ENCODE assay signal across 13 cellular contexts in genomic region chr1:119323216-119323982, GRCh38. TPM values are rescaled to one million over a fixed set of nuclear protein-coding genes. Genes with fewer than 3 reads are reported as not detected.
DNase-seq lines count a peak whose midpoint lies in the region; ATAC-seq and TF ChIP-seq lines count a peak whose summit lies in the region.
"Had no signal": no experiment of that assay in that cellular context is flagged by ENCODE, and none has a peak within 500 bp of the region (broad histone marks: within the 10 kb centered on the region; RNA-seq: fewer than 3 reads in every experiment).

No MANE protein-coding gene starts in this region.

- peak; percentile 73 for ATAC-seq in activated CD8-positive, alpha-beta memory T cell treated with anti-CD3 and anti-CD28 coated beads, Interleukin-2, amount 10 ng/mL, durations not matched to agents 7 days and 5 days
- ATAC-seq in HG02588 (IDR thresholded peaks at IDR 0.05; ENCODE audit: unreplicated experiment) = peak; percentile 85
- peak; percentile 89 for ATAC-seq in HG03565 (IDR thresholded peaks at IDR 0.05; ENCODE audit: unreplicated experiment)
- ATAC-seq in stimulated activated memory B cell treated with anti-CD40 and anti-IgM and Interleukin-4, amounts not matched to agents 10 μg/mL and 1 μg/mL and 100 μg/mL, for 72 hours = peak; percentile 94
- ATAC-seq: lower lobe of right lung, SK-N-SH treated with all-trans-retinoic acid at 6 μM for 48 hours had no signal

- no peak for TF ChIP-seq CTCF in endothelial cell (IDR thresholded peaks at IDR 0.05; ENCODE audit: unreplicated experiment)

- no peaks in the 10 kb centered on the region for H3K36me3 Mint-ChIP-seq in activated CD8-positive, alpha-beta memory T cell treated with anti-CD3 and anti-CD28 coated beads, Interleukin-2, amount 10 ng/mL, durations not matched to agents 7 days and 5 days
- no peaks in the 10 kb centered on the region for H3K36me3 Mint-ChIP-seq in stimulated activated memory B cell treated with anti-CD40 and anti-IgM and Interleukin-4, amounts not matched to agents 10 μg/mL and 1 μg/mL and 100 μg/mL, for 72 hours
- H3K36me3 Mint-ChIP-seq in endothelial cell (ENCODE audit: low read depth, unreplicated experiment) = no peaks in the 10 kb centered on the region
- H3K36me3 Mint-ChIP-seq: type B pancreatic cell had no signal

- peak; percentile 71 for DNase-seq in activated CD8-positive, alpha-beta memory T cell treated with anti-CD3 and anti-CD28 coated beads, Interleukin-2, amount 10 ng/mL, durations not matched to agents 7 days and 5 days
- DNase-seq in activated CD8-positive, alpha-beta memory T cell treated with anti-CD3 and anti-CD28 coated beads, Interleukin-2, amount 50 U/mL, for 48 hours = no peak
- no peak for DNase-seq in NCI-H146 (lab: John Stamatoyannopoulos, UW)
- DNase-seq in endothelial cell (ENCODE audit: low spot score) = no peak
- DNase-seq in NCI-H1436 treated with DMSO at 0.1 percent for 48 hours (lab: John Stamatoyannopoulos, UW) = no peak
- DNase-seq: 8988T, erythroblast, lower lobe of right lung had no signal

- H3K4me1 Mint-ChIP-seq in activated CD8-positive, alpha-beta memory T cell treated with anti-CD3 and anti-CD28 coated beads, Interleukin-2, amount 10 ng/mL, durations not matched to agents 7 days and 5 days = peaks cover 21% of the 10 kb centered on the region
- peaks cover 28% of the 10 kb centered on the region for H3K4me1 Mint-ChIP-seq in stimulated activated memory B cell treated with anti-CD40 and anti-IgM and Interleukin-4, amounts not matched to agents 10 μg/mL and 1 μg/mL and 100 μg/mL, for 72 hours
- peaks cover 6% of the 10 kb centered on the region for H3K4me1 Mint-ChIP-seq in endothelial cell (ENCODE audit: unreplicated experiment)

- peaks cover 25% of the 10 kb centered on the region for H3K27me3 Mint-ChIP-seq in activated CD8-positive, alpha-beta memory T cell treated with anti-CD3 and anti-CD28 coated beads, Interleukin-2, amount 10 ng/mL, durations not matched to agents 7 days and 5 days
- peaks cover 26% of the 10 kb centered on the region for H3K27me3 Mint-ChIP-seq in stimulated activated memory B cell treated with anti-CD40 and anti-IgM and Interleukin-4, amounts not matched to agents 10 μg/mL and 1 μg/mL and 100 μg/mL, for 72 hours
- peaks cover 4% of the 10 kb centered on the region for H3K27me3 Mint-ChIP-seq in endothelial cell (ENCODE audit: unreplicated experiment)

- H3K4me3 Mint-ChIP-seq in activated CD8-positive, alpha-beta memory T cell treated with anti-CD3 and anti-CD28 coated beads, Interleukin-2, amount 10 ng/mL, durations not matched to agents 7 days and 5 days = no peak overlapping the region
- H3K4me3 Mint-ChIP-seq in stimulated activated memory B cell treated with anti-CD40 and anti-IgM and Interleukin-4, amounts not matched to agents 10 μg/mL and 1 μg/mL and 100 μg/mL, for 72 hours = no peak overlapping the region
- no peak overlapping the region for H3K4me3 Mint-ChIP-seq in endothelial cell (ENCODE audit: unreplicated experiment)
- H3K4me3 Mint-ChIP-seq: type B pancreatic cell had no signal

- no peak overlapping the region for H3K27ac Mint-ChIP-seq in activated CD8-positive, alpha-beta memory T cell treated with anti-CD3 and anti-CD28 coated beads, Interleukin-2, amount 10 ng/mL, durations not matched to agents 7 days and 5 days
- peak overlapping the region; percentile 50 for H3K27ac Mint-ChIP-seq in stimulated activated memory B cell treated with anti-CD40 and anti-IgM and Interleukin-4, amounts not matched to agents 10 μg/mL and 1 μg/mL and 100 μg/mL, for 72 hours
- no peak overlapping the region for H3K27ac Mint-ChIP-seq in endothelial cell (ENCODE audit: unreplicated experiment)
- H3K27ac Mint-ChIP-seq: type B pancreatic cell had no signal

- no peaks in the 10 kb centered on the region for H3K9me3 Mint-ChIP-seq in activated CD8-positive, alpha-beta memory T cell treated with anti-CD3 and anti-CD28 coated beads, Interleukin-2, amount 10 ng/mL, durations not matched to agents 7 days and 5 days (ENCODE audit: low read depth)
- no peaks in the 10 kb centered on the region for H3K9me3 Mint-ChIP-seq in stimulated activated memory B cell treated with anti-CD40 and anti-IgM and Interleukin-4, amounts not matched to agents 10 μg/mL and 1 μg/mL and 100 μg/mL, for 72 hours
- H3K9me3 Mint-ChIP-seq in endothelial cell (ENCODE audit: unreplicated experiment) = no peaks in the 10 kb centered on the region
- H3K9me3 Mint-ChIP-seq: type B pancreatic cell had no signal

- CTCF ChIA-PET in activated CD8-positive, alpha-beta memory T cell treated with anti-CD3 and anti-CD28 coated beads, Interleukin-2, amount 10 ng/mL, durations not matched to agents 7 days and 5 days (lab: Charles Lee) = interaction anchor here (1.2 kb wide), 1 partner anchor 37 kb away, joined by 3 read pairs; no protein-coding TSS in a partner anchor

RNA-seq across cellular contexts. Expression of gene HAO2, which starts 45.2 kb away (rescaled TPM):
- total RNA-seq in activated CD8-positive, alpha-beta memory T cell treated with anti-CD3 and anti-CD28 coated beads, Interleukin-2, amount 10 ng/mL, durations not matched to agents 7 days and 5 days = not detected
- not detected for total RNA-seq in endothelial cell (ENCODE audit: unreplicated experiment)
- total RNA-seq: lower lobe of right lung had no signal
